In the genomic region with DNA sequence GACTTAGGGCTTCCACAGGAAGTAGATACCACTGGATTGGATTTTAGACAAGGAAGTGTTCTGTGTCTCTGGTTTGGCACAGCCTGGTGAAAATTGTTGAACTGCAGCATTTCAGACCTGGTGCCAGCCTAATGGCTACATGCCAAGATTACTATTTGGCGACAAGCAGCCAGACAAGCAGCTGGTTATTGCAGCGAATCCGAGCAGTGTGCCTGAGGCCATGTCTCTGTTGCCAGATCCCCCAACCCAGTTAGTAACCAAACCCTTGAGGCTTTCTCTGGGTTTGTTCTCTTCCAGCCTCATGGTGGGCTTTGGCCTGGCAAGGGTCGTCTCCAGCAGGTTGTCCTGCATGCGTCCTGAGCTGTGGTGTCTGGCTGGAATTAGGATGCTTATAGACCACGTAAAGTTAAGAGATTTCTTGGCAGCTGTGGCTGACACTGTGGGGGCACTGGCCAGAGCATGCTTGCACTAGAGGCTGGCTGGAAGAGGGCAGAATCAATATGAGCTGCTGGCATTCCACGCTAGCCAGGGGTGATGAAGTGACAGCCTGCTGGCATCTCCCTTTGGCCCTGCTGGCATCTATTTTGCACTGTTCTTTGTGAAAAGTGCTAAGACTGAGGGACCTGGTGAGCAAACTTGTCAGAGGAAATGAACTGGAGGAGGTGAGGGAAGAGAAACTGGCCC, we compare ENCODE assay signal across 10 cellular contexts.
DNase-seq lines count a peak whose midpoint lies in the region; ATAC-seq and TF ChIP-seq lines count a peak whose summit lies in the region.
"Had no signal": no experiment of that assay in that cellular context is flagged by ENCODE, and none has a peak within 500 bp of the region (broad histone marks: within the 10 kb centered on the region; RNA-seq: fewer than 3 reads in every experiment).

No MANE protein-coding gene starts in this region.

- H3K9me2 ChIP-seq in MM.1S (replicated peaks; ENCODE audit: insufficient read depth, low read length), result no peaks in the 10 kb centered on the region

- no peak overlapping the region for H3K4me3 Mint-ChIP-seq in nephron
- H3K4me3 Mint-ChIP-seq in activated T-cell treated with anti-CD3 and anti-CD28 coated beads, Interleukin-2, amount 50 U/mL, for 4 hours, result no peak overlapping the region
- H3K4me3 Mint-ChIP-seq: activated naive CD4-positive, alpha-beta T cell treated with anti-CD3 and anti-CD28 coated beads for 36 hours had no signal

- no peak for ATAC-seq in activated T-cell treated with anti-CD3 and anti-CD28 coated beads, Interleukin-2, amount 50 U/mL, for 4 hours
- ATAC-seq in GM18868 (IDR thresholded peaks at IDR 0.05; ENCODE audit: unreplicated experiment), result no peak

- H4K20me1 ChIP-seq in MM.1S (ENCODE audit: insufficient read depth, low read length), result no peaks in the 10 kb centered on the region

- H3K36me3 ChIP-seq in MM.1S (replicated peaks; ENCODE audit: insufficient read depth, low read length) (no peaks in the 10 kb centered on the region), WERI-Rb-1 (no peaks in the 10 kb centered on the region)

- TF ChIP-seq CTCF in fibroblast of the aortic adventitia (IDR thresholded peaks at IDR 0.05; ENCODE audit: insufficient read depth, low read length), result no peak
- TF ChIP-seq CTCF in nephron (IDR thresholded peaks at IDR 0.05; ENCODE audit: unreplicated experiment in 3 of 3), result no peak
- TF ChIP-seq CTCF in MM.1S (IDR thresholded peaks at IDR 0.05; ENCODE audit: low read length), result no peak
- TF ChIP-seq CTCF in WERI-Rb-1 (IDR thresholded peaks at IDR 0.05; ENCODE audit: low read depth, low read length), result no peak

- no peaks in the 10 kb centered on the region for H3K79me2 ChIP-seq in MM.1S (ENCODE audit: low read length)

- peak overlapping the region in 2 of 3 experiments; percentile 51 to 94 for H3K27ac Mint-ChIP-seq in nephron
- H3K27ac Mint-ChIP-seq: activated naive CD4-positive, alpha-beta T cell treated with anti-CD3 and anti-CD28 coated beads for 36 hours had no signal

- H3K4me3 ChIP-seq in fibroblast of the aortic adventitia (ENCODE audit: low read depth, low read length), result no peak overlapping the region
- no peak overlapping the region for H3K4me3 ChIP-seq in MM.1S (ENCODE audit: low read length)
- H3K4me3 ChIP-seq in WERI-Rb-1 (ENCODE audit: low read depth, low read length), result no peak overlapping the region

- H3K27ac ChIP-seq in MM.1S (ENCODE audit: low read length), result no peak overlapping the region
- no peak overlapping the region for H3K27ac ChIP-seq in WERI-Rb-1

- no peak overlapping the region for H3K4me2 ChIP-seq in MM.1S (ENCODE audit: low read depth, low read length)

- no peaks in the 10 kb centered on the region for H3K4me1 ChIP-seq in MM.1S (ENCODE audit: low read length)

- no peak overlapping the region for H3K9ac ChIP-seq in MM.1S (ENCODE audit: low read length)

- H3F3A ChIP-seq in MM.1S (ENCODE audit: insufficient read depth, low read length), result no peaks in the 10 kb centered on the region

- no peaks in the 10 kb centered on the region for H3K36me3 Mint-ChIP-seq in nephron (ENCODE audit: low read depth)
- no peaks in the 10 kb centered on the region for H3K36me3 Mint-ChIP-seq in activated T-cell treated with anti-CD3 and anti-CD28 coated beads, Interleukin-2, amount 50 U/mL, for 4 hours (ENCODE audit: insufficient read depth)

- H3K9me3 Mint-ChIP-seq in nephron, result no peaks in the 10 kb centered on the region
- peaks cover 4% of the 10 kb centered on the region for H3K9me3 Mint-ChIP-seq in activated T-cell treated with anti-CD3 and anti-CD28 coated beads, Interleukin-2, amount 50 U/mL, for 4 hours

- H3K9me3 ChIP-seq in MM.1S (replicated peaks; ENCODE audit: insufficient read depth, low read length) (no peaks in the 10 kb centered on the region), WERI-Rb-1 (ENCODE audit: severe bottlenecking) (no peaks in the 10 kb centered on the region)

- H3K27me3 Mint-ChIP-seq in nephron (ENCODE audit: low read depth), result no peaks in the 10 kb centered on the region
- no peaks in the 10 kb centered on the region for H3K27me3 Mint-ChIP-seq in activated T-cell treated with anti-CD3 and anti-CD28 coated beads, Interleukin-2, amount 50 U/mL, for 4 hours (ENCODE audit: low read depth)

- H3K4me1 Mint-ChIP-seq in nephron, result peaks cover 24% of the 10 kb centered on the region
- H3K4me1 Mint-ChIP-seq in activated T-cell treated with anti-CD3 and anti-CD28 coated beads, Interleukin-2, amount 50 U/mL, for 4 hours (ENCODE audit: low read depth), result no peaks in the 10 kb centered on the region

- H2AFZ ChIP-seq in MM.1S (ENCODE audit: low read length), result no peak overlapping the region

- H3K27me3 ChIP-seq in MM.1S (replicated peaks; ENCODE audit: insufficient read depth, low read length), result no peaks in the 10 kb centered on the region
- no peaks in the 10 kb centered on the region for H3K27me3 ChIP-seq in WERI-Rb-1 (ENCODE audit: insufficient read depth, low read depth, severe bottlenecking)

- DNase-seq in COLO668 (lab: John Stamatoyannopoulos, UW; ENCODE audit: unreplicated experiment) (peak; percentile 7), NCI-H446 (lab: John Stamatoyannopoulos, UW) (peak; percentile 78 to 90), fibroblast of the aortic adventitia (ENCODE audit: low read depth) (peak; percentile 20), MM.1S (no peak), WERI-Rb-1 (no peak)
- DNase-seq in activated T-cell treated with anti-CD3 and anti-CD28 coated beads, Interleukin-2, amount 50 U/mL, for 4 hours, result no peak
- DNase-seq: activated naive CD4-positive, alpha-beta T cell treated with anti-CD3 and anti-CD28 coated beads for 36 hours; NCI-H146 had no signal

Comparison
In these comparisons a context has a peak if more than half of its experiments do, and no peak if none do; other contexts are left out.
1. DNase-seq: peak in COLO668 (single experiment), NCI-H446 (2 of 2) and fibroblast of the aortic adventitia (single experiment); none in activated T-cell treated with anti-CD3 and anti-CD28 coated beads, Interleukin-2, amount 50 U/mL, for 4 hours (single experiment), MM.1S (single experiment) and WERI-Rb-1 (single experiment).